12 cellular contexts compared by ENCODE assay signal in the genomic region with DNA sequence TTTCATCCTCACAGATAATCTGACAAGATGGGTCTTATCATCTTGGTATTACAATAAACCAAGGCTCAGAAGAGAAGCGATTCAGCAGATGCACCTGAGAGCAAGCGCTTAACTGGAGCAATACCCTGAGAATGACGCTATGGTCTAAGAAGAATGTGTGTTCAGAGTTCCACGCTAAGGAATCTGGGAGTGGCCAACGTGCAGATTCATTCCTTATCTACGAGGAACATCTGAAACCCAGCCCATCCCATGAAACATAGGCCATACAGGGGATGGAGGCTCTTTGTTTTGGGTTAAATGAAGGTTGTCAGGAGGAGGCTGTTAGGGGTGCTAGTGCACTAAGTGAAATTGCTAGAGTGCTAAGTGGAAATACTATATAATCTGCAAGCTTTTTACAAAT. TPM values are rescaled to one million over a fixed set of nuclear protein-coding genes. Genes with fewer than 3 reads are reported as not detected.
DNase-seq lines count a peak whose midpoint lies in the region; ATAC-seq and TF ChIP-seq lines count a peak whose summit lies in the region.
"Had no signal": no experiment of that assay in that cellular context is flagged by ENCODE, and none has a peak within 500 bp of the region (broad histone marks: within the 10 kb centered on the region; RNA-seq: fewer than 3 reads in every experiment).

No MANE protein-coding gene starts in this region.

- no peak overlapping the region for H3K4me3 ChIP-seq in CD8-positive, alpha-beta T cell (ENCODE audit: low read depth, low read length)
- H3K4me3 ChIP-seq in colonic mucosa: no peak overlapping the region
- H3K4me3 ChIP-seq in right atrium auricular region: no peak overlapping the region
- H3K4me3 ChIP-seq: SK-N-MC had no signal

- POLR2A ChIA-PET in CD8-positive, alpha-beta T cell (lab: Charles Lee): interaction anchor here (1.1 to 2.4 kb wide), 4 partner anchors 21 to 218 kb away, joined by 3 to 18 read pairs (median 6); a partner anchor contains a TSS
- POLR2A ChIA-PET in activated CD4-positive, alpha-beta memory T cell treated with anti-CD3 and anti-CD28 coated beads for 36 hours (lab: Charles Lee): interaction anchor here (1.0 kb wide), 1 partner anchor 232 kb away, joined by 3 read pairs; no protein-coding TSS in a partner anchor

- CTCF ChIA-PET in CD8-positive, alpha-beta T cell (lab: Charles Lee): interaction anchor here (1.1 to 2.5 kb wide), 10 partner anchors 10 to 196 kb away, joined by 3 to 14 read pairs (median 8); no protein-coding TSS in a partner anchor
- CTCF ChIA-PET in activated CD4-positive, alpha-beta memory T cell treated with anti-CD3 and anti-CD28 coated beads for 36 hours (lab: Charles Lee): interaction anchor here (2.5 kb wide), 1 partner anchor 192 kb away, joined by 14 read pairs; no protein-coding TSS in a partner anchor

- no peaks in the 10 kb centered on the region for H3K36me3 Mint-ChIP-seq in CD8-positive, alpha-beta T cell
- H3K36me3 Mint-ChIP-seq in activated CD4-positive, alpha-beta memory T cell treated with anti-CD3 and anti-CD28 coated beads for 36 hours: peaks cover 5% of the 10 kb centered on the region

- H3K27me3 Mint-ChIP-seq in CD8-positive, alpha-beta T cell (ENCODE audit: low read depth): no peaks in the 10 kb centered on the region
- H3K27me3 Mint-ChIP-seq in activated CD4-positive, alpha-beta memory T cell treated with anti-CD3 and anti-CD28 coated beads for 36 hours: no peaks in the 10 kb centered on the region
- H3K27me3 Mint-ChIP-seq: activated naive CD4-positive, alpha-beta T cell treated with anti-CD3 and anti-CD28 coated beads, Interleukin-2, amount 10 ng/mL, durations not matched to agents 7 days and 5 days had no signal

- DNase-seq in CD8-positive, alpha-beta T cell: no peak
- DNase-seq in HT1080 (ENCODE audit: low read depth) (peak; percentile 13), kidney tubule cell (ENCODE audit: low spot score) (peak; percentile 67), GM13976 (ENCODE audit: low spot score) (no peak), colonic mucosa (no peak), right atrium auricular region (ENCODE audit: low spot score) (no peak)
- DNase-seq in activated CD4-positive, alpha-beta memory T cell treated with anti-CD3 and anti-CD28 coated beads for 36 hours: no peak
- DNase-seq: glutamatergic neuron, NCI-H1092 had no signal

- no peaks in the 10 kb centered on the region for H3K9me3 ChIP-seq in CD8-positive, alpha-beta T cell (ENCODE audit: low read length)
- H3K9me3 ChIP-seq in colonic mucosa (no peaks in the 10 kb centered on the region), right atrium auricular region (peaks cover 0 to 4% of the 10 kb centered on the region in 2 donors)

- no peak for TF ChIP-seq CTCF in CD8-positive, alpha-beta T cell (IDR thresholded peaks at IDR 0.05)
- TF ChIP-seq CTCF in GM13976 (IDR thresholded peaks at IDR 0.05; ENCODE audit: borderline replicate concordance, control extremely low read depth, extremely low read depth, insufficient read depth, missing control alignments): no peak
- no peak for TF ChIP-seq CTCF in colonic mucosa (IDR thresholded peaks at IDR 0.05)
- TF ChIP-seq CTCF in right atrium auricular region (IDR thresholded peaks at IDR 0.05): no peak

- H3K4me1 ChIP-seq in CD8-positive, alpha-beta T cell (ENCODE audit: insufficient read depth, low read length): peaks cover 64% of the 10 kb centered on the region
- no peaks in the 10 kb centered on the region for H3K4me1 ChIP-seq in colonic mucosa
- H3K4me1 ChIP-seq in right atrium auricular region: peaks cover 0 to 7% of the 10 kb centered on the region in 2 donors

- no peak for ATAC-seq in CD8-positive, alpha-beta T cell
- ATAC-seq in GM19455 (IDR thresholded peaks at IDR 0.05; ENCODE audit: unreplicated experiment): no peak

- H3K27ac ChIP-seq in CD8-positive, alpha-beta T cell (ENCODE audit: low read depth, low read length): no peak overlapping the region
- H3K27ac ChIP-seq in colonic mucosa (no peak overlapping the region), right atrium auricular region (no peak overlapping the region)
- H3K27ac ChIP-seq: SK-N-MC had no signal

- no peaks in the 10 kb centered on the region for H3K36me3 ChIP-seq in CD8-positive, alpha-beta T cell (ENCODE audit: insufficient read depth, low read length)
- H3K36me3 ChIP-seq in colonic mucosa (no peaks in the 10 kb centered on the region), right atrium auricular region (no peaks in the 10 kb centered on the region)

- H3K4me3 Mint-ChIP-seq in CD8-positive, alpha-beta T cell: no peak overlapping the region
- no peak overlapping the region for H3K4me3 Mint-ChIP-seq in activated CD4-positive, alpha-beta memory T cell treated with anti-CD3 and anti-CD28 coated beads for 36 hours
- H3K4me3 Mint-ChIP-seq: activated naive CD4-positive, alpha-beta T cell treated with anti-CD3 and anti-CD28 coated beads, Interleukin-2, amount 10 ng/mL, durations not matched to agents 7 days and 5 days had no signal

- H3K27ac Mint-ChIP-seq in CD8-positive, alpha-beta T cell: peak overlapping the region; percentile 92
- H3K27ac Mint-ChIP-seq in activated CD4-positive, alpha-beta memory T cell treated with anti-CD3 and anti-CD28 coated beads for 36 hours: peak overlapping the region; percentile 60

- peaks cover 62% of the 10 kb centered on the region for H3K4me1 Mint-ChIP-seq in CD8-positive, alpha-beta T cell (ENCODE audit: low read depth)
- H3K4me1 Mint-ChIP-seq in activated CD4-positive, alpha-beta memory T cell treated with anti-CD3 and anti-CD28 coated beads for 36 hours (ENCODE audit: low read depth): peaks cover 73% of the 10 kb centered on the region

- H3K27me3 ChIP-seq in CD8-positive, alpha-beta T cell (ENCODE audit: insufficient read depth, low read length): no peaks in the 10 kb centered on the region
- H3K27me3 ChIP-seq in colonic mucosa (no peaks in the 10 kb centered on the region), right atrium auricular region (no peaks in the 10 kb centered on the region)

- no peak overlapping the region for H3K9ac ChIP-seq in colonic mucosa (ENCODE audit: low read depth in 2 of 2, low read length in 2 of 2)

- intact Hi-C loops in CD8-positive, alpha-beta T cell (cut with DNase I, micrococcal nuclease): loop anchor here (5.0 kb wide), 3 partner anchors 38 to 143 kb away; a partner anchor contains a TSS
- intact Hi-C loops in activated CD4-positive, alpha-beta memory T cell treated with anti-CD3 and anti-CD28 coated beads for 36 hours (cut with micrococcal nuclease): no loop called here
- intact Hi-C loops in colonic mucosa (cut with DNase I): loop anchor here (5.0 kb wide), 2 partner anchors 53 to 283 kb away; no protein-coding TSS in a partner anchor

- in situ Hi-C loops in GM13976 (cut with MboI; ENCODE audit: low sequenced_read_pairs, unreplicated experiment): loop anchor here (10.0 kb wide), 2 partner anchors 200 to 280 kb away; no protein-coding TSS in a partner anchor

- H3K9me3 Mint-ChIP-seq in CD8-positive, alpha-beta T cell: peaks cover 3% of the 10 kb centered on the region
- H3K9me3 Mint-ChIP-seq in activated CD4-positive, alpha-beta memory T cell treated with anti-CD3 and anti-CD28 coated beads for 36 hours: peaks cover 11% of the 10 kb centered on the region

RNA-seq across cellular contexts. Expression of a gene that starts 28.5 kb away (rescaled TPM):
- total RNA-seq in CD8-positive, alpha-beta T cell: 10 to 100 TPM; 17.6 to 22.6 TPM
- total RNA-seq in HT1080 (2014; rRNA removed; shearing (Covaris generic)): 4.7 and 6.0 TPM in 2 replicates
- polyA plus RNA-seq in HT1080 (2015; cell fraction: cytosol; rRNA removed): 3.6 and 3.9 TPM in 2 replicates
- 8.5 and 10.2 TPM in 2 replicates for polyA plus RNA-seq in HT1080 (2015; cell fraction: nucleus; rRNA removed)
- 1 to 10 TPM; 8.7 to 9.7 TPM for total RNA-seq in activated CD4-positive, alpha-beta memory T cell treated with anti-CD3 and anti-CD28 coated beads for 36 hours
- total RNA-seq in colonic mucosa: 1 to 10 TPM; 5.2 to 7.1 TPM
- total RNA-seq in right atrium auricular region: 1 to 10 TPM; 2.9 to 3.8 TPM

Comparison
In these comparisons a context has a peak if more than half of its experiments do, and no peak if none do; other contexts are left out.
1. DNase-seq: peak in HT1080 (single experiment) and kidney tubule cell (single experiment); none in CD8-positive, alpha-beta T cell (0 of 7), activated CD4-positive, alpha-beta memory T cell treated with anti-CD3 and anti-CD28 coated beads for 36 hours (single experiment), GM13976 (single experiment), colonic mucosa (single experiment) and right atrium auricular region (single experiment).